ENCODE assay signal across 17 cellular contexts in genomic region chr7:37719077-37719476, GRCh38. TPM values are rescaled to one million over a fixed set of nuclear protein-coding genes. Genes with fewer than 3 reads are reported as not detected.
DNase-seq lines count a peak whose midpoint lies in the region; ATAC-seq and TF ChIP-seq lines count a peak whose summit lies in the region.
"Had no signal": no experiment of that assay in that cellular context is flagged by ENCODE, and none has a peak within 500 bp of the region (broad histone marks: within the 10 kb centered on the region; RNA-seq: fewer than 3 reads in every experiment).

No MANE protein-coding gene starts in this region.

- peaks cover 9% of the 10 kb centered on the region for H3K27me3 Mint-ChIP-seq in activated T-helper 17 cell treated with anti-CD3 and anti-CD28 coated beads, Interleukin-2, amount 50 U/mL, for 72 hours

- no peak overlapping the region for H3K4me3 Mint-ChIP-seq in activated T-helper 17 cell treated with anti-CD3 and anti-CD28 coated beads, Interleukin-2, amount 50 U/mL, for 72 hours

- no peaks in the 10 kb centered on the region for H3K9me3 Mint-ChIP-seq in activated T-helper 17 cell treated with anti-CD3 and anti-CD28 coated beads, Interleukin-2, amount 50 U/mL, for 72 hours

- DNase-seq in NCI-H69 (lab: John Stamatoyannopoulos, UW) (no peak), psoas muscle (no peak), cardiac septum (ENCODE audit: low spot score) (no peak)
- DNase-seq in activated CD4-positive, alpha-beta T cell treated with anti-CD3 and anti-CD28 coated beads for 48 hours: no peak
- DNase-seq: activated effector memory CD4-positive, alpha-beta T cell treated with Interleukin-2 at 50 U/mL for 16 hours; brain microvascular endothelial cell; C1 segment of cervical spinal cord; heart right ventricle; left ventricle myocardium inferior; NCI-H1105; NK-92 treated with Interleukin-12 subunit alpha and Interleukin-12 subunit beta, amount 100 ng/mL, for 24 hours; occipital lobe had no signal

- H3K4me1 Mint-ChIP-seq in activated T-helper 17 cell treated with anti-CD3 and anti-CD28 coated beads, Interleukin-2, amount 50 U/mL, for 72 hours: no peaks in the 10 kb centered on the region

- no peaks in the 10 kb centered on the region for H3K36me3 Mint-ChIP-seq in activated T-helper 17 cell treated with anti-CD3 and anti-CD28 coated beads, Interleukin-2, amount 50 U/mL, for 72 hours (ENCODE audit: low read depth)

- intact Hi-C loops in psoas muscle (cut with DNase I): no loop called here
- intact Hi-C loops in cardiac septum (cut with DNase I): no loop called here

- H3K27ac ChIP-seq in psoas muscle: no peak overlapping the region
- H3K27ac ChIP-seq: brain microvascular endothelial cell, heart right ventricle, left ventricle myocardium inferior had no signal

- no peaks in the 10 kb centered on the region for H3K27me3 ChIP-seq in psoas muscle (ENCODE audit: insufficient read depth in 3 of 3, low read length in 2 of 3)
- H3K27me3 ChIP-seq: brain microvascular endothelial cell, heart right ventricle had no signal

- no peak overlapping the region for H3K4me3 ChIP-seq in psoas muscle
- H3K4me3 ChIP-seq: heart right ventricle, left ventricle myocardium inferior had no signal

- ATAC-seq in GM18517 (IDR thresholded peaks at IDR 0.05; ENCODE audit: unreplicated experiment) (peak; percentile 83), GM21381 (IDR thresholded peaks at IDR 0.05; ENCODE audit: unreplicated experiment) (peak; percentile 73), HG02981 (IDR thresholded peaks at IDR 0.05; ENCODE audit: unreplicated experiment) (peak; percentile 89), psoas muscle (no peak)
- peak; percentile 55 for ATAC-seq in activated T-helper 17 cell treated with anti-CD3 and anti-CD28 coated beads, Interleukin-2, amount 50 U/mL, for 72 hours (replicated peaks)
- ATAC-seq: heart right ventricle, SK-N-SH treated with all-trans-retinoic acid at 6 μM for 48 hours had no signal

- no peak overlapping the region for H3K27ac Mint-ChIP-seq in activated T-helper 17 cell treated with anti-CD3 and anti-CD28 coated beads, Interleukin-2, amount 50 U/mL, for 72 hours

- no peaks in the 10 kb centered on the region for H3K9me3 ChIP-seq in psoas muscle
- H3K9me3 ChIP-seq: heart right ventricle, left ventricle myocardium inferior had no signal

- no peak for TF ChIP-seq CTCF in psoas muscle (IDR thresholded peaks at IDR 0.05)

- no peaks in the 10 kb centered on the region for H3K4me1 ChIP-seq in psoas muscle
- H3K4me1 ChIP-seq: heart right ventricle, left ventricle myocardium inferior had no signal

- no peaks in the 10 kb centered on the region for H3K36me3 ChIP-seq in psoas muscle (ENCODE audit: insufficient read depth in 1 of 2, low read depth in 1 of 2)
- H3K36me3 ChIP-seq: brain microvascular endothelial cell, heart right ventricle, left ventricle myocardium inferior had no signal

- 67 to 85% (median 85%) methylated on average over 1 of the region's 1 CpG for WGBS in psoas muscle, 3 donors

RNA-seq across cellular contexts. Expression of gene GPR141, which starts 35.5 kb away (rescaled TPM):
- total RNA-seq in activated T-helper 17 cell treated with anti-CD3 and anti-CD28 coated beads, Interleukin-2, amount 50 U/mL, for 72 hours: not detected
- total RNA-seq in psoas muscle (not detected), cardiac septum (0.40 TPM)
- polyA plus RNA-seq in psoas muscle: not detected
- total RNA-seq: occipital lobe had no signal

Comparison
In these comparisons a context has a peak if more than half of its experiments do, and no peak if none do; other contexts are left out.
1. ATAC-seq: peak in GM18517 (single experiment), GM21381 (single experiment), HG02981 (single experiment) and activated T-helper 17 cell treated with anti-CD3 and anti-CD28 coated beads, Interleukin-2, amount 50 U/mL, for 72 hours (single experiment); none in psoas muscle (0 of 4).